ENCODE assay signal across 8 cellular contexts in genomic region chr1:15617874-15618684, GRCh38. TPM values are rescaled to one million over a fixed set of nuclear protein-coding genes. Genes with fewer than 3 reads are reported as not detected.
DNase-seq lines count a peak whose midpoint lies in the region; ATAC-seq and TF ChIP-seq lines count a peak whose summit lies in the region.

No MANE protein-coding gene starts in this region.

- H3K36me3 Mint-ChIP-seq in activated CD8-positive, alpha-beta T cell treated with anti-CD3 and anti-CD28 coated beads, Interleukin-2, amount 10 ng/mL, durations not matched to agents 7 days and 5 days (ENCODE audit: low read depth) = peaks cover 14% of the 10 kb centered on the region
- H3K36me3 Mint-ChIP-seq in nephron progenitor cell (ENCODE audit: low read depth) = no peaks in the 10 kb centered on the region

- ATAC-seq in HG02763 (IDR thresholded peaks at IDR 0.05; ENCODE audit: unreplicated experiment) = peak; percentile 21
- ATAC-seq in activated CD8-positive, alpha-beta T cell treated with anti-CD3 and anti-CD28 coated beads, Interleukin-2, amount 10 ng/mL, durations not matched to agents 7 days and 5 days = peak; percentile 26
- no peak for ATAC-seq in GM18858 (IDR thresholded peaks at IDR 0.05; ENCODE audit: unreplicated experiment)

- CTCF ChIA-PET in activated CD8-positive, alpha-beta T cell treated with anti-CD3 and anti-CD28 coated beads, Interleukin-2, amount 10 ng/mL, durations not matched to agents 7 days and 5 days (lab: Charles Lee) = interaction anchor here (0.8 to 3.3 kb wide), 5 partner anchors 14 to 123 kb away, joined by 3 to 15 read pairs (median 6); no protein-coding TSS in a partner anchor

- peak overlapping the region; percentile 93 for H3K4me3 Mint-ChIP-seq in activated CD8-positive, alpha-beta T cell treated with anti-CD3 and anti-CD28 coated beads, Interleukin-2, amount 10 ng/mL, durations not matched to agents 7 days and 5 days
- peak overlapping the region; percentile 95 for H3K4me3 Mint-ChIP-seq in nephron progenitor cell

- H3K4me1 Mint-ChIP-seq in activated CD8-positive, alpha-beta T cell treated with anti-CD3 and anti-CD28 coated beads, Interleukin-2, amount 10 ng/mL, durations not matched to agents 7 days and 5 days (ENCODE audit: low read depth) = peaks cover 42% of the 10 kb centered on the region
- peaks cover 72% of the 10 kb centered on the region for H3K4me1 Mint-ChIP-seq in nephron progenitor cell

- DNase-seq in NOMO-1 treated with DMSO at 0.1 percent for 48 hours (lab: John Stamatoyannopoulos, UW; ENCODE audit: unreplicated experiment) = peak; percentile 66
- DNase-seq in NOMO-1 treated with dmso at 0.1 percent for 144 hours (lab: John Stamatoyannopoulos, UW; ENCODE audit: unreplicated experiment) = no peak
- peak; percentile 25 for DNase-seq in NCI-H1105 (lab: John Stamatoyannopoulos, UW)
- DNase-seq in activated CD8-positive, alpha-beta T cell treated with anti-CD3 and anti-CD28 coated beads, Interleukin-2, amount 10 ng/mL, durations not matched to agents 7 days and 5 days = peak; percentile 51
- DNase-seq in fibroblast of pulmonary artery (ENCODE audit: low read depth) = peak; percentile 16
- DNase-seq in nephron progenitor cell = no peak

- H3K9me3 Mint-ChIP-seq in activated CD8-positive, alpha-beta T cell treated with anti-CD3 and anti-CD28 coated beads, Interleukin-2, amount 10 ng/mL, durations not matched to agents 7 days and 5 days (ENCODE audit: insufficient read depth) = no peaks in the 10 kb centered on the region
- H3K9me3 Mint-ChIP-seq in nephron progenitor cell = no peaks in the 10 kb centered on the region

- TF ChIP-seq CTCF in fibroblast of pulmonary artery (IDR thresholded peaks at IDR 0.05; ENCODE audit: low read length, missing control alignments) (no peak), nephron progenitor cell (IDR thresholded peaks at IDR 0.05) (no peak)

- H3K4me3 ChIP-seq in fibroblast of pulmonary artery (replicated peaks; ENCODE audit: low read depth, low read length) = peak overlapping the region; percentile 98

- POLR2A ChIA-PET in activated CD8-positive, alpha-beta T cell treated with anti-CD3 and anti-CD28 coated beads, Interleukin-2, amount 10 ng/mL, durations not matched to agents 7 days and 5 days (lab: Charles Lee) = interaction anchor here (0.6 to 1.8 kb wide), 11 partner anchors 9 to 348 kb away, joined by 3 to 16 read pairs (median 4); no protein-coding TSS in a partner anchor

- H3K27ac Mint-ChIP-seq in activated CD8-positive, alpha-beta T cell treated with anti-CD3 and anti-CD28 coated beads, Interleukin-2, amount 10 ng/mL, durations not matched to agents 7 days and 5 days = peak overlapping the region; percentile 85
- H3K27ac Mint-ChIP-seq in nephron progenitor cell = peak overlapping the region; percentile 98

- H3K27me3 Mint-ChIP-seq in activated CD8-positive, alpha-beta T cell treated with anti-CD3 and anti-CD28 coated beads, Interleukin-2, amount 10 ng/mL, durations not matched to agents 7 days and 5 days (ENCODE audit: low read depth) = no peaks in the 10 kb centered on the region
- H3K27me3 Mint-ChIP-seq in nephron progenitor cell (ENCODE audit: low read depth, poor library complexity) = no peaks in the 10 kb centered on the region

RNA-seq across cellular contexts. Expression of gene DDI2, which starts 0.8 kb away (rescaled TPM):
- total RNA-seq in activated CD8-positive, alpha-beta T cell treated with anti-CD3 and anti-CD28 coated beads, Interleukin-2, amount 10 ng/mL, durations not matched to agents 7 days and 5 days = 10 to 100 TPM; 28.8 to 31.1 TPM

RNA-seq across cellular contexts. Expression of gene AGMAT, which starts 33.2 kb away (rescaled TPM):
- 10 to 100 TPM; 10.3 to 10.4 TPM for total RNA-seq in activated CD8-positive, alpha-beta T cell treated with anti-CD3 and anti-CD28 coated beads, Interleukin-2, amount 10 ng/mL, durations not matched to agents 7 days and 5 days

Comparison
In these comparisons a context has a peak if more than half of its experiments do, and no peak if none do; other contexts are left out.
1. DNase-seq: peak in NOMO-1 treated with DMSO at 0.1 percent for 48 hours (single experiment), NCI-H1105 (single experiment), activated CD8-positive, alpha-beta T cell treated with anti-CD3 and anti-CD28 coated beads, Interleukin-2, amount 10 ng/mL, durations not matched to agents 7 days and 5 days (single experiment) and fibroblast of pulmonary artery (single experiment); none in NOMO-1 treated with dmso at 0.1 percent for 144 hours (single experiment) and nephron progenitor cell (single experiment).